Comparison of ENCODE assay signal across 1 cellular context in genomic region chr9:128448746-128449145, GRCh38.
TF ChIP-seq lines count a peak whose summit lies in the region.

No MANE protein-coding gene starts in this region.

TF ChIP-seq in K562, 482 proteins besides CTCF, POLR2A, EP300 and RAD21:
- no peak for TF ChIP-seq ZNF408 (CRISPR knock-in tag; IDR thresholded peaks at IDR 0.05; ENCODE audit: low read depth)
- no peak for TF ChIP-seq GTF2A2 (tag; IDR thresholded peaks at IDR 0.05)
